In the genomic region with DNA sequence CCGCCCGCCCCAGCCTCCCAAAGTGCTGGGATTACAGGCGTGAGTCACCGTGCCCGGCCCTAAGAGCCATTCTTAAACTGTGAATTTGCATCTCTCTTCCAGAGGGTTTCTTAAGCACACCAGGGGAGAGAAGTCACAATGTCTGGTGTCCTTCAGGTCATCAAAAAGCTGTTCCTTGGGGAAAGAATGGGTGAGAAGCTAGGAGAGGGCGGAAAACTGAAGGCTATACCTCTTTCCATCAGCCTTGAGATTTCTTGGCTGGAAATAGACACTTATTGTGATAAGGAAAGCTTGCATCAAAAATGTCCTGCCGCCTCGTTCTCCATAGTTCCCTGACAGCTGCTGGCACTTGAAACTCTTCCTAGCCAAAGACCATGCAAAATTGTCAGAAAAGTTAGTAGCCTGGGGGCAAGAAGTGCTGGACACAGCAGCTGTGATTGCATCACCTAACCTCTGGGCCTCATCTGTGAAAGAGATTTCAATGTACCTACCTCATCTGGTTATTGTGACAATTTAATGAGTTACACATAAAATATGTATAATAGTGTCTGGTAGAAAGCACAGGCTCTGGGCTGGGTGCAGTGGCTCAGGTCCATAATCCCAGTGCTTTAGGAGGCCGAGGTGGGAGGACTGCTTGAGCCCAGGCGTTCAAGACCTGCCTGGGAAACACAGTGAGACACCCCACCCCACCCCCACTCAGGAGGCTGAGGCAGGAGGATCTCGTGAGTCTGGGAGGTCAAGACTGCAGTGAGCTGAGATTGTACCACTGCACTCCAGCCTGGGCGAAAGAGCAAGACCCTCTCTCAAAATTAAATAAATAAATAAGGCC, we compare ENCODE assay signal across 1 cellular context.
TF ChIP-seq lines count a peak whose summit lies in the region.

No MANE protein-coding gene starts in this region.

TF ChIP-seq in GM23338, 12 proteins besides CTCF, POLR2A, EP300 and RAD21 (continued from another document):
- TF ChIP-seq, protein P1, sequence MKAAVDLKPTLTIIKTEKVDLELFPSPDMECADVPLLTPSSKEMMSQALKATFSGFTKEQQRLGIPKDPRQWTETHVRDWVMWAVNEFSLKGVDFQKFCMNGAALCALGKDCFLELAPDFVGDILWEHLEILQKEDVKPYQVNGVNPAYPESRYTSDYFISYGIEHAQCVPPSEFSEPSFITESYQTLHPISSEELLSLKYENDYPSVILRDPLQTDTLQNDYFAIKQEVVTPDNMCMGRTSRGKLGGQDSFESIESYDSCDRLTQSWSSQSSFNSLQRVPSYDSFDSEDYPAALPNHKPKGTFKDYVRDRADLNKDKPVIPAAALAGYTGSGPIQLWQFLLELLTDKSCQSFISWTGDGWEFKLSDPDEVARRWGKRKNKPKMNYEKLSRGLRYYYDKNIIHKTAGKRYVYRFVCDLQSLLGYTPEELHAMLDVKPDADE (IDR thresholded peaks at IDR 0.05): no peak
- TF ChIP-seq, protein P2, sequence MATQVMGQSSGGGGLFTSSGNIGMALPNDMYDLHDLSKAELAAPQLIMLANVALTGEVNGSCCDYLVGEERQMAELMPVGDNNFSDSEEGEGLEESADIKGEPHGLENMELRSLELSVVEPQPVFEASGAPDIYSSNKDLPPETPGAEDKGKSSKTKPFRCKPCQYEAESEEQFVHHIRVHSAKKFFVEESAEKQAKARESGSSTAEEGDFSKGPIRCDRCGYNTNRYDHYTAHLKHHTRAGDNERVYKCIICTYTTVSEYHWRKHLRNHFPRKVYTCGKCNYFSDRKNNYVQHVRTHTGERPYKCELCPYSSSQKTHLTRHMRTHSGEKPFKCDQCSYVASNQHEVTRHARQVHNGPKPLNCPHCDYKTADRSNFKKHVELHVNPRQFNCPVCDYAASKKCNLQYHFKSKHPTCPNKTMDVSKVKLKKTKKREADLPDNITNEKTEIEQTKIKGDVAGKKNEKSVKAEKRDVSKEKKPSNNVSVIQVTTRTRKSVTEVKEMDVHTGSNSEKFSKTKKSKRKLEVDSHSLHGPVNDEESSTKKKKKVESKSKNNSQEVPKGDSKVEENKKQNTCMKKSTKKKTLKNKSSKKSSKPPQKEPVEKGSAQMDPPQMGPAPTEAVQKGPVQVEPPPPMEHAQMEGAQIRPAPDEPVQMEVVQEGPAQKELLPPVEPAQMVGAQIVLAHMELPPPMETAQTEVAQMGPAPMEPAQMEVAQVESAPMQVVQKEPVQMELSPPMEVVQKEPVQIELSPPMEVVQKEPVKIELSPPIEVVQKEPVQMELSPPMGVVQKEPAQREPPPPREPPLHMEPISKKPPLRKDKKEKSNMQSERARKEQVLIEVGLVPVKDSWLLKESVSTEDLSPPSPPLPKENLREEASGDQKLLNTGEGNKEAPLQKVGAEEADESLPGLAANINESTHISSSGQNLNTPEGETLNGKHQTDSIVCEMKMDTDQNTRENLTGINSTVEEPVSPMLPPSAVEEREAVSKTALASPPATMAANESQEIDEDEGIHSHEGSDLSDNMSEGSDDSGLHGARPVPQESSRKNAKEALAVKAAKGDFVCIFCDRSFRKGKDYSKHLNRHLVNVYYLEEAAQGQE (IDR thresholded peaks at IDR 0.05; ENCODE audit: unreplicated experiment): no peak
